Comparison of ENCODE assay signal across 22 cellular contexts in genomic region chr5:83815661-83816060, GRCh38.
"Had no signal": no experiment of that assay in that cellular context is flagged by ENCODE, and none has a peak within 500 bp of the region (broad histone marks: within the 10 kb centered on the region; RNA-seq: fewer than 3 reads in every experiment).

No MANE protein-coding gene starts in this region.

- FAIRE-seq: colon, endometrium, endothelial cell of umbilical vein, frontal cortex had no signal

- DNase-seq: colonic mucosa; cortex of kidney; dermis blood vessel endothelial cell; dorsolateral prefrontal cortex; effector CD4-positive, alpha-beta T cell; effector CD8-positive, alpha-beta T cell; effector memory CD4-positive, alpha-beta T cell; effector memory CD8-positive, alpha-beta T cell; endodermal cell; erythroblast; esophagus squamous epithelium; foreskin fibroblast; foreskin keratinocyte; gastrocnemius medialis; glutamatergic neuron; head of caudate nucleus; heart left ventricle; heart right ventricle had no signal
